ENCODE assay signal across 9 cellular contexts in genomic region chr16:30615358-30616076, GRCh38. TPM values are rescaled to one million over a fixed set of nuclear protein-coding genes. Genes with fewer than 3 reads are reported as not detected.
DNase-seq lines count a peak whose midpoint lies in the region; ATAC-seq, FAIRE-seq and TF ChIP-seq lines count a peak whose summit lies in the region.
"Had no signal": no experiment of that assay in that cellular context is flagged by ENCODE, and none has a peak within 500 bp of the region (broad histone marks: within the 10 kb centered on the region; RNA-seq: fewer than 3 reads in every experiment).

No MANE protein-coding gene starts in this region.

- H3K27ac ChIP-seq in A549 (no peak overlapping the region), PC-3 (ENCODE audit: low read length) (no peak overlapping the region), left ventricle myocardium inferior (replicated peaks) (no peak overlapping the region)
- H3K27ac ChIP-seq: epithelial cell of prostate had no signal

- TF ChIP-seq CTCF in A549 (IDR thresholded peaks at IDR 0.05) (peak; percentile 73), GM20000 (IDR thresholded peaks at IDR 0.05; ENCODE audit: extremely low read depth, missing control alignments) (peak; percentile 56), PC-3 (conservative IDR thresholded peaks at IDR 0.05; ENCODE audit: low read depth, low read length) (peak; percentile 59), left ventricle myocardium inferior (IDR thresholded peaks at IDR 0.05; ENCODE audit: borderline replicate concordance) (peak; percentile 60)

- WGBS in A549 (ENCODE audit: missing lambda C conversion rate): 16% methylated on average over 6 of the region's 11 CpGs

- H3F3A ChIP-seq in PC-3 (ENCODE audit: low read length, unreplicated experiment): no peaks in the 10 kb centered on the region

- H3K27me3 ChIP-seq in PC-3 (ENCODE audit: low read length) (no peaks in the 10 kb centered on the region), left ventricle myocardium inferior (ENCODE audit: low read depth) (peaks cover 6% of the 10 kb centered on the region)

- no peak for TF ChIP-seq EP300 in A549 (IDR thresholded peaks at IDR 0.05)

- no peaks in the 10 kb centered on the region for H3K79me2 ChIP-seq in PC-3 (ENCODE audit: low read length)

- no peak for TF ChIP-seq POLR2A in A549 (IDR thresholded peaks at IDR 0.05; ENCODE audit: low read length)

- TF ChIP-seq RAD21 in A549 (conservative IDR thresholded peaks at IDR 0.05 in 1 of 2, IDR thresholded peaks at IDR 0.05 in 1 of 2): peak; percentile 80 to 90

- no peak overlapping the region for H3K9ac ChIP-seq in PC-3 (ENCODE audit: low read length)

- H3K4me2 ChIP-seq in A549 (0 out of 3 replicates have a peak overlapping the region, but pooled peaks have one; percentile 19), PC-3 (ENCODE audit: low read length) (no peak overlapping the region)

- CTCF ChIA-PET in A549 (lab: Yijun Ruan, JAX) (interaction anchor here (0.6 to 10.1 kb wide), 54 partner anchors 9 to 523 kb away, joined by 3 to 120 read pairs (median 4); partner anchors contain the start of genes DCTPP1, GDPD3, SEPHS2 and ZNF688), PC-3 (lab: Charles Lee) (interaction anchor here (0.5 to 0.6 kb wide), 3 partner anchors 16 to 88 kb away, joined by 3 to 4 read pairs (median 3); no protein-coding TSS in a partner anchor)

- no TSS peak for BruUV-seq in PC-3 (replicated peaks; lab: Mats Ljungman, UMichigan)

- DNase-seq in A549 (ENCODE audit: low read depth in 1 of 2, low spot score in 1 of 2): peak; percentile 80 to 84
- peak; percentile 49 for DNase-seq in GM20000 (ENCODE audit: low spot score)
- DNase-seq in PC-3: peak; percentile 50
- DNase-seq in activated T-helper 1 cell treated with anti-CD3 and anti-CD28 coated beads, Interleukin-2, amount 50 U/mL, for 16 hours (ENCODE audit: low read depth in 1 of 2, low spot score in 1 of 2): peak; percentile 39 to 45
- DNase-seq in left ventricle myocardium inferior: peak; percentile 46
- peak; percentile 29 for DNase-seq in stimulated activated CD4-positive, alpha-beta T cell treated with anti-CD3 and anti-CD28 coated beads, Interleukin-2, amount 100 ng/mL, for 4 hours (ENCODE audit: low read depth)
- no peak for DNase-seq in COLO829 (ENCODE audit: low spot score)

- no peak overlapping the region for H2AFZ ChIP-seq in PC-3 (ENCODE audit: low read length)

- no peak overlapping the region for H3K4me3 ChIP-seq in A549
- H3K4me3 ChIP-seq in PC-3 (ENCODE audit: low read length): no peak overlapping the region
- no peak overlapping the region for H3K4me3 ChIP-seq in left ventricle myocardium inferior

- POLR2A ChIA-PET in A549 (lab: Yijun Ruan, JAX): interaction anchor here (0.8 to 1.0 kb wide), 3 partner anchors 43 to 208 kb away, joined by 3 to 4 read pairs (median 3); partner anchors contain the start of gene ZNF771
- POLR2A ChIA-PET in PC-3 (lab: Charles Lee; ENCODE audit: unreplicated experiment): no interaction called here

- H3K9me3 ChIP-seq in A549 (no peaks in the 10 kb centered on the region), PC-3 (ENCODE audit: low read length) (no peaks in the 10 kb centered on the region), left ventricle myocardium inferior (replicated peaks) (no peaks in the 10 kb centered on the region)

- ATAC-seq in A549 (peak; percentile 92 to 94), PC-3 (no peak), GM21360 (IDR thresholded peaks at IDR 0.05; ENCODE audit: unreplicated experiment) (no peak)

- intact Hi-C loops in PC-3 (cut with micrococcal nuclease) (no loop called here), left ventricle myocardium inferior (cut with micrococcal nuclease) (no loop called here)

- FAIRE-seq in A549 (lab: Jason Lieb, UNC): no peak

- H3K36me3 ChIP-seq in PC-3 (ENCODE audit: low read depth, low read length): no peaks in the 10 kb centered on the region; the same call in 1 of the 2 replicates
- H3K36me3 ChIP-seq in left ventricle myocardium inferior: no peaks in the 10 kb centered on the region

- H3K4me1 ChIP-seq in A549 (peaks cover 16% of the 10 kb centered on the region; the same call in 2 of the 3 replicates), PC-3 (ENCODE audit: insufficient read depth, low read length) (no peaks in the 10 kb centered on the region), left ventricle myocardium inferior (peaks cover 4% of the 10 kb centered on the region)

- H3K9me2 ChIP-seq in PC-3 (replicated peaks; ENCODE audit: low read length): no peaks in the 10 kb centered on the region

- no peaks in the 10 kb centered on the region for H4K20me1 ChIP-seq in PC-3 (ENCODE audit: low read length)

TF ChIP-seq in A549, 52 proteins besides CTCF, POLR2A, EP300 and RAD21:
- no peak for TF ChIP-seq SREBF2 (IDR thresholded peaks at IDR 0.05)
- TF ChIP-seq SMC3 (IDR thresholded peaks at IDR 0.05): peak; percentile 46
- TF ChIP-seq CHD4 (IDR thresholded peaks at IDR 0.05; ENCODE audit: borderline replicate concordance): no peak
- TF ChIP-seq NPAS2 (CRISPR knock-in tag; IDR thresholded peaks at IDR 0.05; ENCODE audit: borderline replicate concordance): no peak
- no peak for TF ChIP-seq CEBPB (IDR thresholded peaks at IDR 0.05)
- TF ChIP-seq HOXA7 (CRISPR knock-in tag; IDR thresholded peaks at IDR 0.05): no peak
- TF ChIP-seq ZC3H11A (IDR thresholded peaks at IDR 0.05): no peak
- TF ChIP-seq HDAC2 (IDR thresholded peaks at IDR 0.05): no peak
- TF ChIP-seq ZNF302 (CRISPR knock-in tag; IDR thresholded peaks at IDR 0.05): no peak
- TF ChIP-seq NR3C1 (IDR thresholded peaks at IDR 0.05): no peak
- no peak for TF ChIP-seq ZFP36 (IDR thresholded peaks at IDR 0.05; ENCODE audit: borderline replicate concordance, partially characterized antibody)
- TF ChIP-seq, protein P1, sequence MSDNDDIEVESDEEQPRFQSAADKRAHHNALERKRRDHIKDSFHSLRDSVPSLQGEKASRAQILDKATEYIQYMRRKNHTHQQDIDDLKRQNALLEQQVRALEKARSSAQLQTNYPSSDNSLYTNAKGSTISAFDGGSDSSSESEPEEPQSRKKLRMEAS (IDR thresholded peaks at IDR 0.05): peak; percentile 55; the same call in 1 of the 2 replicates

RNA-seq across cellular contexts. Expression of gene ZNF689, which starts 5.3 kb away (rescaled TPM):
- polyA plus RNA-seq in A549 (2011; rRNA removed): 6.8 and 7.1 TPM in 2 replicates
- polyA plus RNA-seq in A549 (2012; cell fraction: cytosol; rRNA removed): 4.9 and 8.9 TPM in 2 replicates
- 9.3 and 12.7 TPM in 2 replicates for polyA plus RNA-seq in A549 (2012; cell fraction: nucleus; rRNA removed)
- polyA plus RNA-seq in A549 (2017; fragmentation: RNase III; extraction: RNeasy Plus Mini Kit Qiagen cat#74134 plus additional on column Dnase treatment): 6.5 to 7.4 TPM (median 7.0 TPM) in 3 replicates
- polyA minus RNA-seq in A549 (2011; rRNA and poly(A)+ RNA removed): 7.9 and 11.1 TPM in 2 replicates
- 6.0 and 6.9 TPM in 2 replicates for total RNA-seq in PC-3 (2014; rRNA removed)
- 5.0 TPM for total RNA-seq in left ventricle myocardium inferior

RNA-seq across cellular contexts. Expression of gene ZNF785, which starts 30.0 kb away (rescaled TPM):
- polyA plus RNA-seq in A549 (2011; rRNA removed): not detected in 2 replicates
- polyA plus RNA-seq in A549 (2012; cell fraction: cytosol; rRNA removed): not detected in 2 replicates
- polyA plus RNA-seq in A549 (2012; cell fraction: nucleus; rRNA removed): not detected in 2 replicates
- polyA plus RNA-seq in A549 (2017; fragmentation: RNase III; extraction: RNeasy Plus Mini Kit Qiagen cat#74134 plus additional on column Dnase treatment): not detected in 3 replicates
- polyA minus RNA-seq in A549 (2011; rRNA and poly(A)+ RNA removed): not detected in 2 replicates
- 4.9 and 5.0 TPM in 2 replicates for total RNA-seq in PC-3 (2014; rRNA removed)
- 7.1 TPM for total RNA-seq in left ventricle myocardium inferior

RNA-seq across cellular contexts. Expression of gene PRR14, which starts 35.2 kb away (rescaled TPM):
- 6.3 and 8.4 TPM in 2 replicates for polyA plus RNA-seq in A549 (2011; rRNA removed)
- 11.7 and 14.9 TPM in 2 replicates for polyA plus RNA-seq in A549 (2012; cell fraction: cytosol; rRNA removed)
- polyA plus RNA-seq in A549 (2012; cell fraction: nucleus; rRNA removed): 38.4 and 39.3 TPM in 2 replicates
- polyA plus RNA-seq in A549 (2017; fragmentation: RNase III; extraction: RNeasy Plus Mini Kit Qiagen cat#74134 plus additional on column Dnase treatment): 16.2 to 19.2 TPM (median 18.2 TPM) in 3 replicates
- polyA minus RNA-seq in A549 (2011; rRNA and poly(A)+ RNA removed): 2.4 and 5.7 TPM in 2 replicates
- 9.6 and 14.5 TPM in 2 replicates for total RNA-seq in PC-3 (2014; rRNA removed)
- 15.4 TPM for total RNA-seq in left ventricle myocardium inferior

RNA-seq across cellular contexts. Expression of gene FBRS, which starts 42.7 kb away (rescaled TPM):
- polyA plus RNA-seq in A549 (2011; rRNA removed): 5.9 and 8.1 TPM in 2 replicates
- 10.4 and 14.6 TPM in 2 replicates for polyA plus RNA-seq in A549 (2012; cell fraction: cytosol; rRNA removed)
- polyA plus RNA-seq in A549 (2012; cell fraction: nucleus; rRNA removed): 34.8 and 43.0 TPM in 2 replicates
- 29.0 to 34.8 TPM (median 33.3 TPM) in 3 replicates for polyA plus RNA-seq in A549 (2017; fragmentation: RNase III; extraction: RNeasy Plus Mini Kit Qiagen cat#74134 plus additional on column Dnase treatment)
- polyA minus RNA-seq in A549 (2011; rRNA and poly(A)+ RNA removed): 17.2 and 17.3 TPM in 2 replicates
- 22.2 and 35.0 TPM in 2 replicates for total RNA-seq in PC-3 (2014; rRNA removed)
- total RNA-seq in left ventricle myocardium inferior: 27.8 TPM

RNA-seq across cellular contexts. Expression of gene ZNF688, which starts 44.0 kb away (rescaled TPM):
- polyA plus RNA-seq in A549 (2011; rRNA removed) (4.8 and 6.7 TPM in 2 replicates), A549 (2017; fragmentation: RNase III; extraction: RNeasy Plus Mini Kit Qiagen cat#74134 plus additional on column Dnase treatment) (4.6 to 5.4 TPM (median 4.8 TPM) in 3 replicates)
- polyA plus RNA-seq in A549 (2012; cell fraction: cytosol; rRNA removed): 5.1 and 5.6 TPM in 2 replicates
- polyA plus RNA-seq in A549 (2012; cell fraction: nucleus; rRNA removed): 3.5 and 4.5 TPM in 2 replicates
- polyA minus RNA-seq in A549 (2011; rRNA and poly(A)+ RNA removed): 1.6 and 2.4 TPM in 2 replicates
- total RNA-seq in PC-3 (2014; rRNA removed) (5.5 and 14.3 TPM in 2 replicates), left ventricle myocardium inferior (10.8 TPM)

Comparison
In these comparisons a context has a peak if more than half of its experiments do, and no peak if none do; other contexts are left out.
1. ATAC-seq: peak in A549 (2 of 2); none in PC-3 (single experiment) and GM21360 (single experiment).
2. Peak in every context shown above with its lines, with median percentiles within 50 percentile points of each other: CTCF ChIP-seq.